Comparison of ENCODE assay signal across 1 cellular context in the genomic region with DNA sequence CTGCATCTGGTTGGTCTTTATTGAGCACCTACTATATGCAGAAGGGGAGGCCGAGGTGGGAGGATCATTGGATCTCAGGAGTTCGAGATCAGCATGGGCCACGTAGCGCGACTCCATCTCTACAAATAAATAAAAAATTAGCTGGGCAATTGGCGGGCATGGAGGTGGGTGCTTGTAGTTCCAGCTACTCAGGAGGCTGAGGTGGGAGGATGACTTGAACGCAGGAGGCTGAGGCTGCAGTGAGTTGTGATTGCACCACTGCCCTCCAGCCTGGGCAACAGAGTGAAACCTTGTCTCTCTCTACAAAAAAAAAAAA.
TF ChIP-seq lines count a peak whose summit lies in the region.

No MANE protein-coding gene starts in this region.

TF ChIP-seq in GM12878, 131 proteins besides CTCF, POLR2A, EP300 and RAD21:
- no peak for TF ChIP-seq HDGF (IDR thresholded peaks at IDR 0.05)
- no peak for TF ChIP-seq KLF5 (IDR thresholded peaks at IDR 0.05; ENCODE audit: partially characterized antibody)
- TF ChIP-seq FOXM1 (IDR thresholded peaks at IDR 0.05; ENCODE audit: low read depth, low read length), result no peak
- TF ChIP-seq, protein P1, sequence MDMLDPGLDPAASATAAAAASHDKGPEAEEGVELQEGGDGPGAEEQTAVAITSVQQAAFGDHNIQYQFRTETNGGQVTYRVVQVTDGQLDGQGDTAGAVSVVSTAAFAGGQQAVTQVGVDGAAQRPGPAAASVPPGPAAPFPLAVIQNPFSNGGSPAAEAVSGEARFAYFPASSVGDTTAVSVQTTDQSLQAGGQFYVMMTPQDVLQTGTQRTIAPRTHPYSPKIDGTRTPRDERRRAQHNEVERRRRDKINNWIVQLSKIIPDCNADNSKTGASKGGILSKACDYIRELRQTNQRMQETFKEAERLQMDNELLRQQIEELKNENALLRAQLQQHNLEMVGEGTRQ (IDR thresholded peaks at IDR 0.05; ENCODE audit: borderline replicate concordance, low read depth, low read length), result no peak
- TF ChIP-seq, protein P2, sequence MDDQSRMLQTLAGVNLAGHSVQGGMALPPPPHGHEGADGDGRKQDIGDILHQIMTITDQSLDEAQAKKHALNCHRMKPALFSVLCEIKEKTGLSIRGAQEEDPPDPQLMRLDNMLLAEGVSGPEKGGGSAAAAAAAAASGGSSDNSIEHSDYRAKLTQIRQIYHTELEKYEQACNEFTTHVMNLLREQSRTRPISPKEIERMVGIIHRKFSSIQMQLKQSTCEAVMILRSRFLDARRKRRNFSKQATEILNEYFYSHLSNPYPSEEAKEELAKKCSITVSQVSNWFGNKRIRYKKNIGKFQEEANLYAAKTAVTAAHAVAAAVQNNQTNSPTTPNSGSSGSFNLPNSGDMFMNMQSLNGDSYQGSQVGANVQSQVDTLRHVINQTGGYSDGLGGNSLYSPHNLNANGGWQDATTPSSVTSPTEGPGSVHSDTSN (IDR thresholded peaks at IDR 0.05; ENCODE audit: insufficient replicate concordance, low read depth, low read length), result no peak
- TF ChIP-seq, protein P3, sequence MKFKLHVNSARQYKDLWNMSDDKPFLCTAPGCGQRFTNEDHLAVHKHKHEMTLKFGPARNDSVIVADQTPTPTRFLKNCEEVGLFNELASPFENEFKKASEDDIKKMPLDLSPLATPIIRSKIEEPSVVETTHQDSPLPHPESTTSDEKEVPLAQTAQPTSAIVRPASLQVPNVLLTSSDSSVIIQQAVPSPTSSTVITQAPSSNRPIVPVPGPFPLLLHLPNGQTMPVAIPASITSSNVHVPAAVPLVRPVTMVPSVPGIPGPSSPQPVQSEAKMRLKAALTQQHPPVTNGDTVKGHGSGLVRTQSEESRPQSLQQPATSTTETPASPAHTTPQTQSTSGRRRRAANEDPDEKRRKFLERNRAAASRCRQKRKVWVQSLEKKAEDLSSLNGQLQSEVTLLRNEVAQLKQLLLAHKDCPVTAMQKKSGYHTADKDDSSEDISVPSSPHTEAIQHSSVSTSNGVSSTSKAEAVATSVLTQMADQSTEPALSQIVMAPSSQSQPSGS (IDR thresholded peaks at IDR 0.05; ENCODE audit: low read length), result no peak
- TF ChIP-seq, protein P4, sequence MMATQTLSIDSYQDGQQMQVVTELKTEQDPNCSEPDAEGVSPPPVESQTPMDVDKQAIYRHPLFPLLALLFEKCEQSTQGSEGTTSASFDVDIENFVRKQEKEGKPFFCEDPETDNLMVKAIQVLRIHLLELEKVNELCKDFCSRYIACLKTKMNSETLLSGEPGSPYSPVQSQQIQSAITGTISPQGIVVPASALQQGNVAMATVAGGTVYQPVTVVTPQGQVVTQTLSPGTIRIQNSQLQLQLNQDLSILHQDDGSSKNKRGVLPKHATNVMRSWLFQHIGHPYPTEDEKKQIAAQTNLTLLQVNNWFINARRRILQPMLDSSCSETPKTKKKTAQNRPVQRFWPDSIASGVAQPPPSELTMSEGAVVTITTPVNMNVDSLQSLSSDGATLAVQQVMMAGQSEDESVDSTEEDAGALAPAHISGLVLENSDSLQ (IDR thresholded peaks at IDR 0.05), result no peak
- TF ChIP-seq TCF3 (IDR thresholded peaks at IDR 0.05; ENCODE audit: borderline replicate concordance, insufficient read depth, low read depth, low read length), result no peak
- TF ChIP-seq TAF1 (IDR thresholded peaks at IDR 0.05; ENCODE audit: borderline replicate concordance, low read depth, low read length), result no peak
